In the genomic region with DNA sequence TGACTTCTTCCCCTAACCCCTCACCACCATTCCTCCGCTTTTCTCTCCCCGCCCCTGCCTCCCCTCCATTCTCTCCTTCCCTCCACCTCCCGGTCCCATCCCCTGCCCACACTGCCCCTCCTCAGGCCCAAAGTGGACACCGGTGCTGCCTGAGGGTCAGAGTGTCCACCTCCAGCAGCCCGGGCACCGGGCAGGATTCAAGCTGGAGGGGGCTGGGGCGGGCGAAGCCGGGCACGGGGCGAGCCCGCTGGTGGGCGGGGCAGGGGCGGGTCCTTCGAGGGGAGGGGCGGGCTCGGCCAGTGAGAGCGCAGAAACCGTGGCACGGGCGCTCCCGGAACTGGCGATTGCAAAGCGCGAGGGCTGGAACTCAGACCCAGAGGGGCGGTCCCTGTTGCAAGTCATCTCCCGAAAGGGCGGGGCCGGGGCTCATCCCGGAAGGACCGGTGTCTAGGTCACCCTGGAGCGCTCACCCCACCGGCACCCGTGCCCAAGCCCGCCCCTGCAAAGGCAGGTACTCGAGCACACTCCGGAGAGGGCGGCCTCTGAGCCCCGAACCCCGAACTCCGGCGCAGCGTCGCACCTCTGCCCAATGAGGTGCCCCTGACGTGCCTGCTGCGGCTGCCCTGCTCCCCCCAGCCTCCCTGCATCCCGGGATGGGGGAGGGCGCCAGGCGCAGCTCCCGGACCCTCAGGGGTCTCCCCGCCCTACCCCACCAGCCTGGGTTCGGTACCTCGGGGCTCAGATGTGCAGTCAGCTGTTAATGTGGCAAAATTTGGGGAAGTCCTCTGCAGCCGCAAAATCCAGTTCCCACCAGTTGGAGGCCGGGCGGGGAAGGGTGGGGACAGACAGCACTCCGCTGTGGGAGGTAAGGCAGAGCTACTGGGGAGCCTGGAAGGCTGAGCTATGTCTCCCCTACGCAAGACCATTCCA, we compare ENCODE assay signal across 8 cellular contexts. TPM values are rescaled to one million over a fixed set of nuclear protein-coding genes. Genes with fewer than 3 reads are reported as not detected.
DNase-seq lines count a peak whose midpoint lies in the region; ATAC-seq and TF ChIP-seq lines count a peak whose summit lies in the region.

No MANE protein-coding gene starts in this region.

- no peaks in the 10 kb centered on the region for H4K20me1 ChIP-seq in PC-9 (ENCODE audit: insufficient read depth)

- H3K4me2 ChIP-seq in PC-9: peak overlapping the region; percentile 85

- peak overlapping the region; percentile 60 to 99 for H3K27ac Mint-ChIP-seq in natural killer cell

- no peak overlapping the region for H3K27ac ChIP-seq in HUES64 (ENCODE audit: low read depth, low read length)
- no peak overlapping the region for H3K27ac ChIP-seq in PC-9

- TF ChIP-seq CTCF in PC-9 (conservative IDR thresholded peaks at IDR 0.05) (no peak), natural killer cell (IDR thresholded peaks at IDR 0.05) (no peak)

- CTCF ChIA-PET in PC-9 (lab: Charles Lee): interaction anchor here (0.6 to 0.7 kb wide), 3 partner anchors 10 to 322 kb away, joined by 4 to 6 read pairs (median 4); partner anchors contain the start of gene PHLDA2

- H3K27me3 Mint-ChIP-seq in natural killer cell (ENCODE audit: low read depth in 2 of 2): no peaks in the 10 kb centered on the region

- H3K27me3 ChIP-seq in HUES64 (ENCODE audit: insufficient read depth, low read length) (peaks cover 3% of the 10 kb centered on the region; the same call in 1 of the 2 replicates), PC-9 (ENCODE audit: insufficient read depth, low read depth) (no peaks in the 10 kb centered on the region)

- peaks cover 2 to 4% of the 10 kb centered on the region in 2 donors for H3K9me3 Mint-ChIP-seq in natural killer cell

- peak overlapping the region; percentile 54 for H3K9ac ChIP-seq in HUES64 (ENCODE audit: low read depth, low read length)

- BruUV-seq in PC-9 (replicated peaks; lab: Mats Ljungman, UMichigan): TSS peak; percentile 55

- peaks cover 9% of the 10 kb centered on the region; the same call in 1 of the 2 replicates for H3K4me1 ChIP-seq in HUES64 (ENCODE audit: insufficient read depth, low read length)
- peaks cover 35% of the 10 kb centered on the region for H3K4me1 ChIP-seq in PC-9 (replicated peaks; ENCODE audit: insufficient read depth)

- ATAC-seq in GM21515 (IDR thresholded peaks at IDR 0.05; ENCODE audit: unreplicated experiment) (peak; percentile 94), natural killer cell (peak; percentile 76 to 90 (median 86))

- peak overlapping the region; percentile 81 for H3K4me3 Mint-ChIP-seq in natural killer cell

- H3K36me3 Mint-ChIP-seq in natural killer cell: no peaks in the 10 kb centered on the region

- intact Hi-C loops in PC-9 (cut with micrococcal nuclease; ENCODE audit: unreplicated experiment) (loop anchor here (1.0 kb wide), 1 partner anchor 10 kb away; no protein-coding TSS in a partner anchor), natural killer cell (cut with micrococcal nuclease) (no loop called here)

- H3K9me2 ChIP-seq in PC-9 (ENCODE audit: insufficient read depth): no peaks in the 10 kb centered on the region

- peaks cover 5% of the 10 kb centered on the region; the same call in 1 of the 2 replicates for H3F3A ChIP-seq in PC-9 (ENCODE audit: insufficient read depth, low read depth)

- H3K9me3 ChIP-seq in HUES64 (ENCODE audit: insufficient read depth, low read depth, low read length) (no peaks in the 10 kb centered on the region), PC-9 (ENCODE audit: insufficient read depth, low read depth) (no peaks in the 10 kb centered on the region)

- DNase-seq in DMS 273 treated with DMSO at 0.1 percent for 48 hours (lab: John Stamatoyannopoulos, UW) (peak; percentile 21), PC-9 (peak; percentile 73 to 85), fibroblast of gingiva (ENCODE audit: low read depth) (peak; percentile 90), natural killer cell (peak; percentile 82)
- DNase-seq in activated T-cell treated with anti-CD3 and anti-CD28 coated beads, Interleukin-2, amount 50 U/mL, for 48 hours: peak; percentile 96 to 97
- peak; percentile 58 to 90 (median 80) for DNase-seq in stimulated activated naive CD4-positive, alpha-beta T cell (lab: John Stamatoyannopoulos, UW)

- H3K79me2 ChIP-seq in PC-9 (ENCODE audit: low read depth): no peaks in the 10 kb centered on the region

- no peaks in the 10 kb centered on the region for H3K36me3 ChIP-seq in HUES64 (ENCODE audit: insufficient read depth, low read length)
- H3K36me3 ChIP-seq in PC-9 (ENCODE audit: low read depth): no peaks in the 10 kb centered on the region

- peaks cover 51 to 59% of the 10 kb centered on the region in 2 donors for H3K4me1 Mint-ChIP-seq in natural killer cell

- POLR2A ChIA-PET in PC-9 (lab: Charles Lee; ENCODE audit: unreplicated experiment): interaction anchor here (0.5 to 1.1 kb wide), 4 partner anchors 9 to 27 kb away, joined by 3 to 30 read pairs (median 4); partner anchors contain the start of gene PHLDA2

- 4% methylated on average over 58 of the region's 58 CpGs for WGBS in HUES64

- peak overlapping the region; percentile 76 for H2AFZ ChIP-seq in PC-9

- H3K4me3 ChIP-seq in HUES64 (ENCODE audit: low read length): peak overlapping the region; percentile 69
- H3K4me3 ChIP-seq in PC-9: peak overlapping the region; percentile 66

RNA-seq across cellular contexts. Expression of gene CDKN1C, which starts 16.5 kb away (rescaled TPM):
- 18.6 TPM for polyA plus RNA-seq in HUES64 (2013, experiment 1 of 2)
- 31.3 TPM for polyA plus RNA-seq in HUES64 (2013, experiment 2 of 2)
- total RNA-seq in PC-9 (2021) (5.1 and 7.6 TPM in 2 replicates), natural killer cell (10 to 100 TPM in 1 of 3 donors, 1 to 10 TPM in 2; 2.6 to 27.9 (median 6.3) TPM)

RNA-seq across cellular contexts. Expression of gene PHLDA2, which starts 27.1 kb away (rescaled TPM):
- 8.3 TPM for polyA plus RNA-seq in HUES64 (2013, experiment 1 of 2)
- polyA plus RNA-seq in HUES64 (2013, experiment 2 of 2): 9.8 TPM
- total RNA-seq in PC-9 (2021) (10.7 and 14.1 TPM in 2 replicates), natural killer cell (1 to 10 TPM in 2 of 3 donors, under 1 TPM in 1; 0.79 to 3.2 (median 2.2) TPM)

Comparison
In these comparisons a context has a peak if more than half of its experiments do, and no peak if none do; other contexts are left out.
1. DNase-seq: peak in every context shown above with its lines; median percentile 96 in activated T-cell treated with anti-CD3 and anti-CD28 coated beads, Interleukin-2, amount 50 U/mL, for 48 hours; 90 in fibroblast of gingiva; 82 in natural killer cell; 80 in stimulated activated naive CD4-positive, alpha-beta T cell; 79 in PC-9; 21 in DMS 273 treated with DMSO at 0.1 percent for 48 hours.